ENCODE assay signal across 8 cellular contexts in genomic region chr1:91555821-91556531, GRCh38. TPM values are rescaled to one million over a fixed set of nuclear protein-coding genes. Genes with fewer than 3 reads are reported as not detected.
A peak's percentile ranks its signal among the peaks of the same experiment; 100 is the strongest.
DNase-seq lines count a peak whose midpoint lies in the region; ATAC-seq, FAIRE-seq and TF ChIP-seq lines count a peak whose summit lies in the region.

No MANE protein-coding gene starts in this region.

- H3K9me3 Mint-ChIP-seq in activated naive CD8-positive, alpha-beta T cell treated with anti-CD3 and anti-CD28 coated beads for 36 hours: no peaks in the 10 kb centered on the region

- no peaks in the 10 kb centered on the region for H3K79me2 ChIP-seq in MM.1S (ENCODE audit: low read length)

- no peaks in the 10 kb centered on the region for H3F3A ChIP-seq in MM.1S (ENCODE audit: insufficient read depth, low read length)

- H3K27me3 Mint-ChIP-seq in activated naive CD8-positive, alpha-beta T cell treated with anti-CD3 and anti-CD28 coated beads for 36 hours: no peaks in the 10 kb centered on the region

- no peak for TF ChIP-seq CTCF in MM.1S (IDR thresholded peaks at IDR 0.05; ENCODE audit: low read length)

- peaks cover 56% of the 10 kb centered on the region for H3K4me1 Mint-ChIP-seq in activated naive CD8-positive, alpha-beta T cell treated with anti-CD3 and anti-CD28 coated beads for 36 hours

- H3K9ac ChIP-seq in MM.1S (ENCODE audit: low read length): no peak overlapping the region

- peak overlapping the region; percentile 90 for H3K27ac Mint-ChIP-seq in activated naive CD8-positive, alpha-beta T cell treated with anti-CD3 and anti-CD28 coated beads for 36 hours

- FAIRE-seq in RCC 7860 (lab: Jason Lieb, UNC): no peak

- H3K36me3 Mint-ChIP-seq in activated naive CD8-positive, alpha-beta T cell treated with anti-CD3 and anti-CD28 coated beads for 36 hours: no peaks in the 10 kb centered on the region

- H2AFZ ChIP-seq in MM.1S (ENCODE audit: low read length): no peak overlapping the region

- DNase-seq in Daoy (ENCODE audit: low read depth): peak; percentile 70
- DNase-seq in RCC 7860 (ENCODE audit: low spot score): peak; percentile 28
- peak; percentile 56 for DNase-seq in activated naive CD8-positive, alpha-beta T cell treated with anti-CD3 and anti-CD28 coated beads for 36 hours
- peak; percentile 66 for DNase-seq in non-pigmented ciliary epithelial cell (ENCODE audit: low read depth)
- no peak for DNase-seq in MM.1S

- no peak overlapping the region for H3K4me2 ChIP-seq in MM.1S (ENCODE audit: low read depth, low read length)

- no peak for ATAC-seq in HG03342 (IDR thresholded peaks at IDR 0.05; ENCODE audit: unreplicated experiment)
- ATAC-seq in GM21786 (IDR thresholded peaks at IDR 0.05; ENCODE audit: unreplicated experiment): no peak
- ATAC-seq in GM21825 (IDR thresholded peaks at IDR 0.05; ENCODE audit: unreplicated experiment): no peak

- no peak overlapping the region for H3K4me3 ChIP-seq in MM.1S (ENCODE audit: low read length)

- no peak overlapping the region for H3K4me3 Mint-ChIP-seq in activated naive CD8-positive, alpha-beta T cell treated with anti-CD3 and anti-CD28 coated beads for 36 hours

- H3K36me3 ChIP-seq in MM.1S (replicated peaks; ENCODE audit: insufficient read depth, low read length): no peaks in the 10 kb centered on the region

- no peaks in the 10 kb centered on the region for H3K9me3 ChIP-seq in MM.1S (replicated peaks; ENCODE audit: insufficient read depth, low read length)

- H3K9me2 ChIP-seq in MM.1S (replicated peaks; ENCODE audit: insufficient read depth, low read length): no peaks in the 10 kb centered on the region

- no peaks in the 10 kb centered on the region for H3K27me3 ChIP-seq in MM.1S (replicated peaks; ENCODE audit: insufficient read depth, low read length)

- no peak overlapping the region for H3K27ac ChIP-seq in MM.1S (ENCODE audit: low read length)

- H3K4me1 ChIP-seq in MM.1S (ENCODE audit: low read length): no peaks in the 10 kb centered on the region

- no peaks in the 10 kb centered on the region for H4K20me1 ChIP-seq in MM.1S (ENCODE audit: insufficient read depth, low read length)

RNA-seq across cellular contexts. Expression of gene CDC7, which starts 55.3 kb away (rescaled TPM):
- 26.2 and 29.0 TPM in 2 replicates for total RNA-seq in Daoy (2014; rRNA removed; shearing (Covaris generic))
- 10 to 100 TPM; 25.7 to 26.0 TPM for total RNA-seq in activated naive CD8-positive, alpha-beta T cell treated with anti-CD3 and anti-CD28 coated beads for 36 hours
